Comparison of ENCODE assay signal across 29 cellular contexts in the genomic region with DNA sequence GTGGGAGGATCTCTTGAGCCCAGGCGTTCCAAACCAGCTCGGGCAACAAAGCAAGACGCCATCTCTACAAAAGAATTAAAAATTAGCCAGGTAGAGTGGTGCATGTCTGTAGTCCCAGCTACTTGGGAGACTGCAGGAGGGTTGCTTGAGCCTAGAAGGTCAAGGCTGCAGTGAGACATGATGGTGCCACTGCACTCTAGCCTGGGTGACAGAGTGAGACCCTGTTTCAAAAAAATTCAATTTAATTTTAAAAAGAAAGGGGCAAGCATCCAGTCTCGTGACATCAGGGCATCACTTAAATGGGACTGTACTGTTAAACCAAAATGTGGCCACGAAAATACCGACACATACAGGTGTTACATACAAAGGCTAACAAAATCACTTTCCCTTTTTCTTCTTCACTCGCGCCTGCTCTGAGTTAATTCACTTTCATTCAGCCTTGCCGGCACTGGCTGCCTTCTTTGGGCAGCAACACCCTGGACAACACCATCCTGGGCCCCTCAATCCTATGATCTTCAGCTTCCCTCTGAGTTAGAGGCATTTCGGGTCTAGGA.
A peak's percentile ranks its signal among the peaks of the same experiment; 100 is the strongest.
DNase-seq lines count a peak whose midpoint lies in the region; ATAC-seq, FAIRE-seq and TF ChIP-seq lines count a peak whose summit lies in the region.
"Had no signal": no experiment of that assay in that cellular context is flagged by ENCODE, and none has a peak within 500 bp of the region (broad histone marks: within the 10 kb centered on the region; RNA-seq: fewer than 3 reads in every experiment).

No MANE protein-coding gene starts in this region.

- H3K4me1 ChIP-seq in right atrium auricular region = peaks cover 0 to 32% of the 10 kb centered on the region in 2 donors
- H3K4me1 ChIP-seq in heart right ventricle = peaks cover 0 to 29% (median 11%) of the 10 kb centered on the region in 9 donors
- peaks cover 18% of the 10 kb centered on the region for H3K4me1 ChIP-seq in astrocyte (ENCODE audit: insufficient read depth, low read length)
- H3K4me1 ChIP-seq: HAP-1, parathyroid adenoma had no signal

- H3K4me2 ChIP-seq in astrocyte (ENCODE audit: low read length) = no peak overlapping the region
- H3K4me2 ChIP-seq: smooth muscle cell had no signal

- 94 to 97% methylated on average over 10 of the region's 10 CpGs for WGBS in heart right ventricle, 2 donors

- ATAC-seq in heart right ventricle (no peak), natural killer cell (peak; percentile 55 to 83 (median 59)), HG03439 (IDR thresholded peaks at IDR 0.05; ENCODE audit: unreplicated experiment) (no peak)
- ATAC-seq: left cardiac atrium; stimulated activated naive CD8-positive, alpha-beta T cell treated with anti-CD3 and anti-CD28 coated beads, Interleukin-15, Interleukin-2, amounts not matched to agents 100 U/mL and 50 U/mL, for 24 hours had no signal

- H3K4me3 ChIP-seq in right atrium auricular region (no peak overlapping the region), heart right ventricle (no peak overlapping the region), astrocyte (ENCODE audit: insufficient read depth, low read depth, low read length) (no peak overlapping the region)
- H3K4me3 ChIP-seq: HAP-1, smooth muscle cell had no signal

- intact Hi-C loops in heart right ventricle (cut with DNase I) (loop anchor here in 1 of 10 donors (5.0 to 10.0 kb wide), 2 partner anchors 111 to 179 kb away; no protein-coding TSS in a partner anchor), natural killer cell (cut with micrococcal nuclease) (loop anchor here (5.0 to 10.0 kb wide), 2 partner anchors 59 to 79 kb away; no protein-coding TSS in a partner anchor)

- H3K9me3 ChIP-seq in right atrium auricular region = no peaks in the 10 kb centered on the region
- H3K9me3 ChIP-seq in heart right ventricle = no peaks in the 10 kb centered on the region
- peaks cover under 1% of the 10 kb centered on the region for H3K9me3 ChIP-seq in astrocyte (ENCODE audit: insufficient read depth, low read depth, low read length)
- H3K9me3 ChIP-seq: HAP-1 had no signal

- FAIRE-seq in astrocyte (lab: Jason Lieb, UNC) = no peak
- FAIRE-seq: TTC549 had no signal

- H3K27me3 Mint-ChIP-seq in astrocyte (ENCODE audit: low read depth, unreplicated experiment) (peaks cover 16% of the 10 kb centered on the region), natural killer cell (ENCODE audit: low read depth in 2 of 2) (peaks cover 10 to 15% of the 10 kb centered on the region in 2 donors)

- H3K9ac ChIP-seq in astrocyte (ENCODE audit: low read length) = no peak overlapping the region
- H3K9ac ChIP-seq: parathyroid adenoma had no signal

- H3K4me3 Mint-ChIP-seq in astrocyte (ENCODE audit: unreplicated experiment) (no peak overlapping the region), natural killer cell (peak overlapping the region; percentile 67)
- H3K4me3 Mint-ChIP-seq: B cell, nephron progenitor cell had no signal

- H3K4me1 Mint-ChIP-seq in astrocyte (ENCODE audit: low read depth, unreplicated experiment) (peaks cover 36% of the 10 kb centered on the region), natural killer cell (peaks cover 44 to 54% of the 10 kb centered on the region in 2 donors)

- TF ChIP-seq CTCF in right atrium auricular region (IDR thresholded peaks at IDR 0.05) = no peak
- TF ChIP-seq CTCF in heart right ventricle (IDR thresholded peaks at IDR 0.05) = no peak
- no peak for TF ChIP-seq CTCF in astrocyte (IDR thresholded peaks at IDR 0.05; ENCODE audit: insufficient read depth, low read depth, low read length)
- no peak for TF ChIP-seq CTCF in natural killer cell (IDR thresholded peaks at IDR 0.05)

- no peaks in the 10 kb centered on the region for H3K79me2 ChIP-seq in astrocyte (ENCODE audit: insufficient read depth, low read length)
- H3K79me2 ChIP-seq: parathyroid adenoma had no signal

- H3K36me3 ChIP-seq in right atrium auricular region = no peaks in the 10 kb centered on the region
- H3K36me3 ChIP-seq in heart right ventricle = no peaks in the 10 kb centered on the region
- no peaks in the 10 kb centered on the region for H3K36me3 ChIP-seq in astrocyte (ENCODE audit: insufficient read depth, low read length)
- H3K36me3 ChIP-seq: HAP-1 had no signal

- H3K27ac ChIP-seq in right atrium auricular region = no peak overlapping the region
- no peak overlapping the region for H3K27ac ChIP-seq in heart right ventricle
- no peak overlapping the region for H3K27ac ChIP-seq in astrocyte (ENCODE audit: low read depth, low read length)
- H3K27ac ChIP-seq: parathyroid adenoma, RWPE1 had no signal

- H4K20me1 ChIP-seq in astrocyte (ENCODE audit: insufficient read depth, low read length) = no peaks in the 10 kb centered on the region

- no peaks in the 10 kb centered on the region for H3K36me3 Mint-ChIP-seq in astrocyte (ENCODE audit: low read depth, unreplicated experiment)
- no peaks in the 10 kb centered on the region for H3K36me3 Mint-ChIP-seq in natural killer cell
- H3K36me3 Mint-ChIP-seq: brain; CD8-positive, alpha-beta memory T cell had no signal

- DNase-seq in right atrium auricular region (ENCODE audit: low spot score) (peak; percentile 30), heart right ventricle (no peak), astrocyte (ENCODE audit: low read depth) (no peak), natural killer cell (no peak), dedifferentiated amniotic fluid mesenchymal stem cell (ENCODE audit: extremely low spot score) (no peak), SHP77 treated with DMSO at 0.1 percent for 48 hours (lab: John Stamatoyannopoulos, UW) (no peak)
- DNase-seq in stimulated activated naive CD4-positive, alpha-beta T cell treated with Interleukin-2 at 50 U/mL for 16 hours (lab: John Stamatoyannopoulos, UW) = no peak
- DNase-seq: ACHN; activated CD4-positive, CD25-positive, alpha-beta regulatory T cell; activated CD8-positive, alpha-beta memory T cell treated with anti-CD3 and anti-CD28 coated beads, Interleukin-2, amount 50 U/mL, for 4 hours; activated naive CD4-positive, alpha-beta T cell; CD8-positive, alpha-beta memory T cell; hippocampal formation; left cardiac atrium; NCI-H1092 treated with DMSO at 0.1 percent for 48 hours; NCI-H1694 treated with DMSO at 0.1 percent for 48 hours; NCI-H2171; NCI-H510A; nephron progenitor cell; stimulated activated naive CD8-positive, alpha-beta T cell treated with anti-CD3 and anti-CD28 coated beads, Interleukin-15, Interleukin-2, amounts not matched to agents 100 U/mL and 50 U/mL, for 24 hours; T-helper 1 cell had no signal

- H3K27me3 ChIP-seq in right atrium auricular region (no peaks in the 10 kb centered on the region), heart right ventricle (no peaks in the 10 kb centered on the region), astrocyte (ENCODE audit: insufficient read depth, low read length) (peaks cover 10% of the 10 kb centered on the region)

- no peak overlapping the region for H2AFZ ChIP-seq in astrocyte (ENCODE audit: low read depth, low read length)
- H2AFZ ChIP-seq: parathyroid adenoma had no signal

- H3K9me3 Mint-ChIP-seq in astrocyte (ENCODE audit: unreplicated experiment) = no peaks in the 10 kb centered on the region
- H3K9me3 Mint-ChIP-seq in natural killer cell = no peaks in the 10 kb centered on the region
- H3K9me3 Mint-ChIP-seq: CD8-positive, alpha-beta memory T cell had no signal

- H3K27ac Mint-ChIP-seq in astrocyte (ENCODE audit: unreplicated experiment) (peak overlapping the region; percentile 3), natural killer cell (peak overlapping the region; percentile 34 to 41)
- H3K27ac Mint-ChIP-seq: B cell, nephron progenitor cell had no signal

Comparison
In these comparisons a context has a peak if more than half of its experiments do, and no peak if none do; other contexts are left out.
1. ATAC-seq: peak in natural killer cell (3 of 3); none in heart right ventricle (0 of 8) and HG03439 (single experiment).